ENCODE assay signal across 8 cellular contexts in the genomic region with DNA sequence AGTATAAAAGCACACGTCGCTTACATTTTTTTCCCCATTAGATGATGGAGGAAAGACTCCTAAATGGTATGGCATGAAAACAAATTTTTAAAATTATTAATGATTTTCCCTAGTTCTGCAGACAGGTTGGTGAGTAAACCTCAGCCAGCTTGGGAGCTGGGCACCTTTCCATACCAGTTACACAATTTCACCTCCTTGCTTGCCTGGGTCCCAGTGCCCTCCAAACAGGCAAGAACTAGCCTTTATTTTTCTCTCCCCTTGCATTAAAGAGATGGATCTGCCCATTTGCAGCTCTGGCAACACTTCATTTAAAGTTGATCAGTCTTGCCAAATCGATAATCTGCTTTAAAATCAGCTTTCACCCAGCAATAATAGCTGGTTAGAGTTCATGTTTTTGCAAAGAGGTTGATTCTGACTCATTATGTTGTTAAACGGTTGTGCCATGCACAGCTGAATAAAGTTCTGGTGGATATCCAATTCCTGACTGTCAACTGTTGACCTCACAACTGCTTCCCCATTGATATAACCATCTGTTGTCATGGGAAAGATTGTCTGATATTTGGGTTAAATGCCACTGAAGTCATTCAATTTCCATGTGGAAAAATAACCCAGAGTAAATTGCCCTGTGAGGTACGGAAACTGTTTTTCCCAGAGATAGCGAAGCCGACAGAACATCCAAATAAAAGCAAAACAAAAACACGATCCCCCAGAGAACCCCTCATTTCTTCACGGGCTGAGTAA. TPM values are rescaled to one million over a fixed set of nuclear protein-coding genes. Genes with fewer than 3 reads are reported as not detected.
DNase-seq lines count a peak whose midpoint lies in the region; ATAC-seq, FAIRE-seq and TF ChIP-seq lines count a peak whose summit lies in the region.

No MANE protein-coding gene starts in this region.

- POLR2A ChIA-PET in BJ (lab: Charles Lee), result no interaction called here
- POLR2A ChIA-PET in WTC11 (lab: Charles Lee), result interaction anchor here (0.5 to 1.2 kb wide), 3 partner anchors 20 to 248 kb away, joined by 3 to 4 read pairs (median 4); a partner anchor contains a TSS

- CTCF ChIA-PET in BJ (lab: Yijun Ruan, JAX) (interaction anchor here (0.5 to 1.2 kb wide), 3 partner anchors 14 to 93 kb away, joined by 3 to 4 read pairs (median 3); no protein-coding TSS in a partner anchor), WTC11 (lab: Charles Lee) (interaction anchor here (0.7 to 2.4 kb wide), 3 partner anchors 14 to 52 kb away, joined by 3 to 7 read pairs (median 3); no protein-coding TSS in a partner anchor)

- FAIRE-seq in pancreas (lab: Jason Lieb, UNC), result no peak

- ATAC-seq in WTC11 (no peak), pancreas (peak; percentile 15 to 48 (median 31)), GM18873 (IDR thresholded peaks at IDR 0.05; ENCODE audit: low FRiP score, unreplicated experiment) (no peak), GM21737 (IDR thresholded peaks at IDR 0.05; ENCODE audit: unreplicated experiment) (no peak)

- WGBS in pancreas, 2 donors, result 12 to 15% methylated on average over 9 of the region's 9 CpGs

- H3K27ac ChIP-seq in HL-60 (replicated peaks) (no peak overlapping the region), pancreas (peak overlapping the region in 3 of 4 donors; percentile 39 to 60 (median 41))

- intact Hi-C loops in pancreas (cut with DNase I), result no loop called here

- H3K9me3 ChIP-seq in pancreas, result no peaks in the 10 kb centered on the region

- 0 out of 2 replicates have a peak, but pooled peaks cover 3% of the 10 kb centered on the region for H3K36me3 Mint-ChIP-seq in WTC11

- H3K36me3 ChIP-seq in BJ (ENCODE audit: control insufficient read depth, insufficient read depth, low read length) (peaks cover 2% of the 10 kb centered on the region; the same call in 1 of the 2 replicates), pancreas (no peaks in the 10 kb centered on the region)

- peaks cover 24% of the 10 kb centered on the region for H3K4me1 Mint-ChIP-seq in WTC11

- TF ChIP-seq CTCF in BJ (IDR thresholded peaks at IDR 0.05; ENCODE audit: insufficient read depth, low read depth, low read length) (no peak), HL-60 (IDR thresholded peaks at IDR 0.05; ENCODE audit: insufficient read depth, low read length) (no peak), WTC11 (IDR thresholded peaks at IDR 0.05) (no peak), pancreas (IDR thresholded peaks at IDR 0.05) (no peak)

- H3K4me3 ChIP-seq in BJ (ENCODE audit: low read depth, low read length) (peak overlapping the region; percentile 51), HL-60 (replicated peaks; ENCODE audit: insufficient read depth, low read length) (peak overlapping the region; percentile 43), pancreas (peak overlapping the region; percentile 32 to 59 (median 45))

- DNase-seq in BJ (ENCODE audit: low read depth), result peak; percentile 53
- DNase-seq in HL-60 (ENCODE audit: low read depth in 1 of 2, low spot score in 1 of 2), result peak in 1 of 2 experiments; percentile 43
- no peak for DNase-seq in WTC11 (ENCODE audit: low spot score)
- DNase-seq in foreskin melanocyte, result peak; percentile 24
- DNase-seq in pancreas, result peak in 3 of 6 donors; percentile 35 to 59 (median 51)
- no peak for DNase-seq in ecto neural progenitor cell (ENCODE audit: low spot score)

- no peaks in the 10 kb centered on the region for H3K9me3 Mint-ChIP-seq in WTC11

- H3K4me1 ChIP-seq in pancreas, result peaks cover 7 to 9% (median 8%) of the 10 kb centered on the region in 3 donors

- H3K27me3 Mint-ChIP-seq in WTC11 (ENCODE audit: low read depth), result peaks cover 27% of the 10 kb centered on the region

- peak overlapping the region; percentile 80 for H3K4me3 Mint-ChIP-seq in WTC11

- H3K27me3 ChIP-seq in BJ (ENCODE audit: control insufficient read depth, insufficient read depth, low read length) (no peaks in the 10 kb centered on the region), HL-60 (ENCODE audit: insufficient read depth, poor library complexity, severe bottlenecking) (peaks cover 3% of the 10 kb centered on the region), pancreas (no peaks in the 10 kb centered on the region)

- no peak overlapping the region for H3K27ac Mint-ChIP-seq in WTC11

TF ChIP-seq in WTC11, 78 proteins besides CTCF, POLR2A, EP300 and RAD21:
- no peak for TF ChIP-seq ZBTB21 (CRISPR knock-in tag; IDR thresholded peaks at IDR 0.05; ENCODE audit: borderline replicate concordance)
- TF ChIP-seq, protein P1, sequence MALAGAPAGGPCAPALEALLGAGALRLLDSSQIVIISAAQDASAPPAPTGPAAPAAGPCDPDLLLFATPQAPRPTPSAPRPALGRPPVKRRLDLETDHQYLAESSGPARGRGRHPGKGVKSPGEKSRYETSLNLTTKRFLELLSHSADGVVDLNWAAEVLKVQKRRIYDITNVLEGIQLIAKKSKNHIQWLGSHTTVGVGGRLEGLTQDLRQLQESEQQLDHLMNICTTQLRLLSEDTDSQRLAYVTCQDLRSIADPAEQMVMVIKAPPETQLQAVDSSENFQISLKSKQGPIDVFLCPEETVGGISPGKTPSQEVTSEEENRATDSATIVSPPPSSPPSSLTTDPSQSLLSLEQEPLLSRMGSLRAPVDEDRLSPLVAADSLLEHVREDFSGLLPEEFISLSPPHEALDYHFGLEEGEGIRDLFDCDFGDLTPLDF (CRISPR knock-in tag; IDR thresholded peaks at IDR 0.05), result no peak
- TF ChIP-seq, protein P2, sequence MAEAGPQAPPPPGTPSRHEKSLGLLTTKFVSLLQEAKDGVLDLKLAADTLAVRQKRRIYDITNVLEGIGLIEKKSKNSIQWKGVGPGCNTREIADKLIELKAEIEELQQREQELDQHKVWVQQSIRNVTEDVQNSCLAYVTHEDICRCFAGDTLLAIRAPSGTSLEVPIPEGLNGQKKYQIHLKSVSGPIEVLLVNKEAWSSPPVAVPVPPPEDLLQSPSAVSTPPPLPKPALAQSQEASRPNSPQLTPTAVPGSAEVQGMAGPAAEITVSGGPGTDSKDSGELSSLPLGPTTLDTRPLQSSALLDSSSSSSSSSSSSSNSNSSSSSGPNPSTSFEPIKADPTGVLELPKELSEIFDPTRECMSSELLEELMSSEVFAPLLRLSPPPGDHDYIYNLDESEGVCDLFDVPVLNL (CRISPR knock-in tag; IDR thresholded peaks at IDR 0.05; ENCODE audit: borderline replicate concordance, low read depth), result no peak
- TF ChIP-seq ATF1 (CRISPR knock-in tag; IDR thresholded peaks at IDR 0.05), result no peak
- TF ChIP-seq CREM (CRISPR knock-in tag; IDR thresholded peaks at IDR 0.05), result no peak
- no peak for TF ChIP-seq NFATC4 (CRISPR knock-in tag; IDR thresholded peaks at IDR 0.05)
- TF ChIP-seq ELF4 (CRISPR knock-in tag; IDR thresholded peaks at IDR 0.05; ENCODE audit: low read depth), result no peak

RNA-seq across cellular contexts. Expression of a gene that starts 1.3 kb away (rescaled TPM):
- polyA plus RNA-seq in BJ (2011; rRNA removed), result 7.9 and 8.9 TPM in 2 replicates
- polyA minus RNA-seq in BJ (2011; rRNA and poly(A)+ RNA removed), result 2.8 and 5.0 TPM in 2 replicates
- 27.4 to 29.5 TPM (median 28.2 TPM) in 3 replicates for total RNA-seq in WTC11 (2021)
- total RNA-seq in pancreas, result 1 to 10 TPM; 3.0 to 8.7 (median 5.5) TPM
- 1 to 10 TPM; 4.8 to 7.5 TPM for polyA plus RNA-seq in pancreas

RNA-seq across cellular contexts. Expression of a gene that starts 40.5 kb away (rescaled TPM):
- 165 and 212 TPM in 2 replicates for polyA plus RNA-seq in BJ (2011; rRNA removed)
- polyA minus RNA-seq in BJ (2011; rRNA and poly(A)+ RNA removed), result 178 and 220 TPM in 2 replicates
- total RNA-seq in WTC11 (2021), result 426 to 466 TPM (median 431 TPM) in 3 replicates
- 10 to 100 TPM in 2 of 6 donors, 1 to 10 TPM in 4; 3.3 to 10.5 (median 5.7) TPM for total RNA-seq in pancreas
- 1 to 10 TPM; 4.4 to 7.4 TPM for polyA plus RNA-seq in pancreas

Comparison
In these comparisons a context has a peak if more than half of its experiments do, and no peak if none do; other contexts are left out.
1. DNase-seq: peak in BJ (single experiment) and foreskin melanocyte (single experiment); none in WTC11 (single experiment) and ecto neural progenitor cell (single experiment).
2. ATAC-seq: peak in pancreas (4 of 4); none in WTC11 (single experiment), GM18873 (single experiment) and GM21737 (single experiment).
3. RNA of a gene that starts 40.5 kb away (total RNA-seq): 426 to 466 TPM in WTC11; 3.3 to 10.5 TPM in pancreas; every median in the first group is over 10 times any median in the second.
4. Peak in every context shown above with its lines, with median percentiles within 50 percentile points of each other: H3K4me3 ChIP-seq.